13 cellular contexts compared by ENCODE assay signal in the genomic region with DNA sequence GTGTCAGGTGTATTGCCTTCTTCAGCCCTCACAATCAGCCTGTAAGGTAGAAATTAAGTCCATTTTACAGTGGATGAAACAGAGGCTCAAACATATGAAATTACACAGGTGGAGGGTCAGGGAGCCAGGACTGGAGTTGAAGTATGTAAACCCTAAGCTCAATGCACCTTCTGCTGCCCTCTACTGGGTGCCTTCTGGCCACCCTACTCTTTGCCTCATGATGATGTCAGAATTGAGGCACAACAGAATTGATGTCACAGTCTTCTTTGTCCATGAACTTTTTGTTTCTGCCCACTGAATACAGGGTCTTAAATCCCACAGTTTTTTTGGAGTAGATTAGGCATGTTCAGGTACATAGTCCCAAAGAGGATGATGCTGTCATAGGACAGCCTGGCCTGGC.
A peak's percentile ranks its signal among the peaks of the same experiment; 100 is the strongest.
DNase-seq lines count a peak whose midpoint lies in the region; ATAC-seq and TF ChIP-seq lines count a peak whose summit lies in the region.
"Had no signal": no experiment of that assay in that cellular context is flagged by ENCODE, and none has a peak within 500 bp of the region (broad histone marks: within the 10 kb centered on the region; RNA-seq: fewer than 3 reads in every experiment).

No MANE protein-coding gene starts in this region.

- DNase-seq in NCI-H82 (lab: John Stamatoyannopoulos, UW): peak; percentile 69
- DNase-seq in NCI-H82 treated with DMSO at 0.1 percent for 48 hours (lab: John Stamatoyannopoulos, UW; ENCODE audit: unreplicated experiment): no peak
- peak; percentile 6 for DNase-seq in Jurkat, Clone E6-1 (ENCODE audit: low read depth, low spot score)
- DNase-seq in HCEC 1CT: no peak
- no peak for DNase-seq in heart left ventricle
- no peak for DNase-seq in sciatic nerve (ENCODE audit: low spot score)
- DNase-seq: activated CD4-positive, CD25-positive, alpha-beta regulatory T cell; amniotic stem cell; stimulated activated CD4-positive, alpha-beta T cell treated with anti-CD3 and anti-CD28 coated beads, Interleukin-4, amount 100 ng/mL, for 4 hours; stimulated activated naive CD8-positive, alpha-beta T cell treated with anti-CD3 and anti-CD28 coated beads, Interleukin-15, amount 100 ng/mL, for 72 hours had no signal

- no peak overlapping the region for H3K9ac ChIP-seq in parathyroid adenoma

- no peak for ATAC-seq in heart left ventricle
- ATAC-seq in sciatic nerve: no peak
- ATAC-seq: stimulated activated naive CD8-positive, alpha-beta T cell treated with anti-CD3 and anti-CD28 coated beads, Interleukin-15, amount 100 ng/mL, for 72 hours had no signal

- H2AFZ ChIP-seq in parathyroid adenoma: no peak overlapping the region

- no peak overlapping the region for H3K27ac ChIP-seq in VCaP
- no peak overlapping the region for H3K27ac ChIP-seq in parathyroid adenoma
- H3K27ac ChIP-seq in heart left ventricle: no peak overlapping the region
- H3K27ac ChIP-seq: SJSA1 had no signal

- no peak overlapping the region for H3K4me2 ChIP-seq in parathyroid adenoma (ENCODE audit: low read length)

- H3K4me1 ChIP-seq in parathyroid adenoma (no peaks in the 10 kb centered on the region), heart left ventricle (no peaks in the 10 kb centered on the region)
- H3K4me1 ChIP-seq: SJSA1 had no signal

- H3K9me3 ChIP-seq in parathyroid adenoma (ENCODE audit: control insufficient read depth, low read length): no peaks in the 10 kb centered on the region
- no peaks in the 10 kb centered on the region for H3K9me3 ChIP-seq in heart left ventricle

- H3K79me2 ChIP-seq in parathyroid adenoma: no peaks in the 10 kb centered on the region

- TF ChIP-seq POLR2A in heart left ventricle (IDR thresholded peaks at IDR 0.05): no peak

- H3K27me3 ChIP-seq in parathyroid adenoma (ENCODE audit: control insufficient read depth, insufficient read depth, low read length) (no peaks in the 10 kb centered on the region), heart left ventricle (no peaks in the 10 kb centered on the region)
- H3K27me3 ChIP-seq: SJSA1 had no signal

- TF ChIP-seq CTCF in VCaP (conservative IDR thresholded peaks at IDR 0.05) (peak; percentile 61), parathyroid adenoma (IDR thresholded peaks at IDR 0.05) (peak; percentile 45), heart left ventricle (IDR thresholded peaks at IDR 0.05) (no peak)

- no peaks in the 10 kb centered on the region for H3K36me3 ChIP-seq in parathyroid adenoma (ENCODE audit: control insufficient read depth, insufficient read depth, low read length)
- no peaks in the 10 kb centered on the region for H3K36me3 ChIP-seq in heart left ventricle
- H3K36me3 ChIP-seq: SJSA1 had no signal

- intact Hi-C loops in heart left ventricle (cut with DNase I) (no loop called here), sciatic nerve (cut with DNase I) (no loop called here)

- H3K4me3 ChIP-seq in Jurkat, Clone E6-1 (ENCODE audit: low read length): no peak overlapping the region
- H3K4me3 ChIP-seq in parathyroid adenoma (ENCODE audit: low read depth, low read length): no peak overlapping the region
- H3K4me3 ChIP-seq in heart left ventricle: no peak overlapping the region
- H3K4me3 ChIP-seq: SJSA1 had no signal

Comparison
In these comparisons a context has a peak if more than half of its experiments do, and no peak if none do; other contexts are left out.
1. DNase-seq: peak in NCI-H82 (single experiment) and Jurkat, Clone E6-1 (single experiment); none in NCI-H82 treated with DMSO at 0.1 percent for 48 hours (single experiment), HCEC 1CT (single experiment), heart left ventricle (0 of 5) and sciatic nerve (single experiment).
2. CTCF ChIP-seq: peak in VCaP (single experiment) and parathyroid adenoma (single experiment); none in heart left ventricle (0 of 12).